ENCODE assay signal across 8 cellular contexts in the genomic region with DNA sequence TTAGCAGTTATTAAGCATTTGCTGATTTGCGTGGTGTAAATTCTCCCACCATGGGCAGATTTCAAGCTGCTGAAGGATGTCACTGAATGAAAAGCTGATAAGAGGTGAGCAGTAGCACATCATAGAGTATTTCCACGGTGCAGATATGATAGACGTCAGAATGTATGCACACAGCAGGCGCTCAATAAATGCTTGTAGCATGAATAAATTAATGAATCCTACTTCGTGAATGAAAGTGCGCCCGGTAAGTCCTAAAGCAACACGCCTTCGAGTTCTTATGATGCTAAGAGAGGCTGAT. TPM values are rescaled to one million over a fixed set of nuclear protein-coding genes. Genes with fewer than 3 reads are reported as not detected.
DNase-seq lines count a peak whose midpoint lies in the region; ATAC-seq and TF ChIP-seq lines count a peak whose summit lies in the region.

No MANE protein-coding gene starts in this region.

- H3K27me3 ChIP-seq in BLaER1 treated with 17β-estradiol and CSF1 and Interleukin-3, amounts not matched to agents 10 nM and 100 nM = no peaks in the 10 kb centered on the region
- H3K27me3 ChIP-seq in neural progenitor cell = no peaks in the 10 kb centered on the region

- H3K27me3 Mint-ChIP-seq in neural progenitor cell (ENCODE audit: insufficient read depth, low read depth) = peaks cover 3% of the 10 kb centered on the region

- TF ChIP-seq CTCF in neural progenitor cell (IDR thresholded peaks at IDR 0.05) = peak; percentile 28

- peak overlapping the region; percentile 32 to 81 (median 58); a peak in 18 of 22 replicates for H3K4me2 ChIP-seq in BLaER1 treated with 17β-estradiol and CSF1 and Interleukin-3, amounts not matched to agents 10 nM and 100 nM
- peak overlapping the region; percentile 60 for H3K4me2 ChIP-seq in neural progenitor cell

- H3K79me2 ChIP-seq in neural progenitor cell (ENCODE audit: low read depth) = peaks cover 41% of the 10 kb centered on the region

- H3K36me3 Mint-ChIP-seq in neural progenitor cell = peaks cover 2% of the 10 kb centered on the region

- H3K4me3 Mint-ChIP-seq in neural progenitor cell = peak overlapping the region; percentile 79

- peak overlapping the region in 3 of 11 experiments; percentile 37 to 50 (median 50); a peak in 3 of 22 replicates for H3K9ac ChIP-seq in BLaER1 treated with 17β-estradiol and CSF1 and Interleukin-3, amounts not matched to agents 10 nM and 100 nM
- no peak overlapping the region for H3K9ac ChIP-seq in neural progenitor cell

- DNase-seq in KBM-7 (peak; percentile 40), neural progenitor cell (ENCODE audit: low spot score) (no peak), NCI-H1092 treated with DMSO at 0.1 percent for 48 hours (lab: John Stamatoyannopoulos, UW) (no peak), NCI-H1417 (lab: John Stamatoyannopoulos, UW) (no peak)

- H2AFZ ChIP-seq in neural progenitor cell (replicated peaks) = peak overlapping the region; percentile 95

- ATAC-seq in GM19455 (IDR thresholded peaks at IDR 0.05; ENCODE audit: unreplicated experiment) (no peak), GM21390 (IDR thresholded peaks at IDR 0.05; ENCODE audit: unreplicated experiment) (no peak)

- H3K4me1 ChIP-seq in BLaER1 treated with 17β-estradiol and CSF1 and Interleukin-3, amounts not matched to agents 10 nM and 100 nM = peaks cover 28 to 35% (median 29%) of the 10 kb centered on the region in 10 experiments
- peaks cover 13% of the 10 kb centered on the region for H3K4me1 ChIP-seq in neural progenitor cell

- H3K27ac ChIP-seq in BLaER1 treated with 17β-estradiol and CSF1 and Interleukin-3, amounts not matched to agents 10 nM and 100 nM = no peak overlapping the region
- H3K27ac ChIP-seq in cingulate gyrus (ENCODE audit: low read depth, low read length) (peak overlapping the region; percentile 50), neural progenitor cell (no peak overlapping the region)

- H3K4me3 ChIP-seq in BLaER1 treated with 17β-estradiol and CSF1 and Interleukin-3, amounts not matched to agents 10 nM and 100 nM = peak overlapping the region in 5 of 10 experiments; percentile 15 to 52 (median 34); a peak in 7 of 20 replicates
- peak overlapping the region; percentile 29 for H3K4me3 ChIP-seq in neural progenitor cell

- H3K9me3 Mint-ChIP-seq in neural progenitor cell = no peaks in the 10 kb centered on the region

- peaks cover 8% of the 10 kb centered on the region for H3F3A ChIP-seq in neural progenitor cell (ENCODE audit: low read depth)

- peaks cover 0 to 24% (median 14%) of the 10 kb centered on the region in 11 experiments; a peak in 16 of 22 replicates for H3K36me3 ChIP-seq in BLaER1 treated with 17β-estradiol and CSF1 and Interleukin-3, amounts not matched to agents 10 nM and 100 nM
- H3K36me3 ChIP-seq in neural progenitor cell = no peaks in the 10 kb centered on the region

- in situ Hi-C loops in KBM-7 (cut with MboI; ENCODE audit: low pct_unique_long_range_greater_than_20kb, low sequenced_read_pairs) = no loop called here

- peaks cover 0 to 26% (median 0%) of the 10 kb centered on the region in 11 experiments; a peak in 5 of 22 replicates for H4K20me1 ChIP-seq in BLaER1 treated with 17β-estradiol and CSF1 and Interleukin-3, amounts not matched to agents 10 nM and 100 nM
- H4K20me1 ChIP-seq in neural progenitor cell (ENCODE audit: low read depth) = no peaks in the 10 kb centered on the region

- peaks cover 19% of the 10 kb centered on the region for H3K4me1 Mint-ChIP-seq in neural progenitor cell

- H3K9me3 ChIP-seq in BLaER1 treated with 17β-estradiol and CSF1 and Interleukin-3, amounts not matched to agents 10 nM and 100 nM (replicated peaks in 1 of 11) = no peaks in the 10 kb centered on the region
- H3K9me3 ChIP-seq in neural progenitor cell (ENCODE audit: low read depth) = no peaks in the 10 kb centered on the region

- no peak overlapping the region for H3K27ac Mint-ChIP-seq in neural progenitor cell

RNA-seq across cellular contexts. Expression of a gene that starts 0.5 kb away (rescaled TPM):
- total RNA-seq in neural progenitor cell (ENCODE audit: low replicate concordance) = 11.0 and 17.7 TPM in 2 replicates

RNA-seq across cellular contexts. Expression of a gene that starts 10.1 kb away (rescaled TPM):
- total RNA-seq in neural progenitor cell (ENCODE audit: low replicate concordance) = 55.8 and 69.1 TPM in 2 replicates
